Comparison of ENCODE assay signal across 2 cellular contexts in the genomic region with DNA sequence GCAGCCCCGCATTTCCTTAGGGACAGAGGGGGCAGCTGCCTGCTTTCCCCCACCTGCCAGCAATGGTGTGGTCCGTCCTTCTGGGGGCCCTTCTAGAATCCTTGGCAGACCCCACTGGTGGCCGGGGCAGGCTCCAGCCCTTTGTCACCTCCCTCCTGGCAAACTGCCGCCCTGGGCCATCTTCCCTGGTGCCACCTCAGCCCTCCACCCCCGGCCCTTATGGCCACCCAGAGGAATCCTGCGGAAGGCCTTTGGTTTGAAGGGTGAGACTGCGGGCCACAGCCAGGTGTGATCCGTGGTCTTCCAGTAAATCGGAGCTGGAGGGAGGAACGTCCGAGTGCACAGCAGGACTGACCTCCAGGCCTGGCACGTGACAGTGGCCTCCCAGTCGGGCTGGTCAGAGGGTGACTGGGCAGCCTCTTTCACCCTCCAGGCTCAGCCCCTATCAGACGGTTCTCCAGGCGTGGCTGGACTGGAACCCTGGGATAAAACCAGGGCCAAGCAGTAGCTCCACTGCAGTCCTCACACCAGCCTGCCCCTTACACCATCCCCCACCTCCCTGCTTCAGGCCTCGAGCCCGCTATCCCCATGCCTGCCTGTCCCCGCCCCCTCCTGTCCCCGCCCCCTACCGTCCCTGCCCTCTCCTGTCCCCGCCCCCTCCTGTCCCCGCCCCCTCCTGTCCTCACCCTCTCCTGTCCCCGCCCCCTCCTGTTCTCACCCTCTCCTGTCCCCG.
A peak's percentile ranks its signal among the peaks of the same experiment; 100 is the strongest.
TF ChIP-seq lines count a peak whose summit lies in the region.

No MANE protein-coding gene starts in this region.

TF ChIP-seq in GM12878, 131 proteins besides CTCF, POLR2A, EP300 and RAD21:
- no peak for TF ChIP-seq RAD51 (IDR thresholded peaks at IDR 0.05)
- no peak for TF ChIP-seq ZNF384 (IDR thresholded peaks at IDR 0.05; ENCODE audit: borderline replicate concordance, low read depth, low read length)
- TF ChIP-seq SUPT20H (IDR thresholded peaks at IDR 0.05; ENCODE audit: borderline replicate concordance, control insufficient read depth, low read depth, low read length), result no peak
- TF ChIP-seq NR2C2 (IDR thresholded peaks at IDR 0.05; ENCODE audit: borderline replicate concordance, control insufficient read depth, insufficient read length, low read depth), result no peak
- TF ChIP-seq SREBF2 (IDR thresholded peaks at IDR 0.05; ENCODE audit: low read length), result no peak
- no peak for TF ChIP-seq NFIC (IDR thresholded peaks at IDR 0.05; ENCODE audit: low read depth, low read length)
- TF ChIP-seq, protein P1, sequence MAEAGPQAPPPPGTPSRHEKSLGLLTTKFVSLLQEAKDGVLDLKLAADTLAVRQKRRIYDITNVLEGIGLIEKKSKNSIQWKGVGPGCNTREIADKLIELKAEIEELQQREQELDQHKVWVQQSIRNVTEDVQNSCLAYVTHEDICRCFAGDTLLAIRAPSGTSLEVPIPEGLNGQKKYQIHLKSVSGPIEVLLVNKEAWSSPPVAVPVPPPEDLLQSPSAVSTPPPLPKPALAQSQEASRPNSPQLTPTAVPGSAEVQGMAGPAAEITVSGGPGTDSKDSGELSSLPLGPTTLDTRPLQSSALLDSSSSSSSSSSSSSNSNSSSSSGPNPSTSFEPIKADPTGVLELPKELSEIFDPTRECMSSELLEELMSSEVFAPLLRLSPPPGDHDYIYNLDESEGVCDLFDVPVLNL (IDR thresholded peaks at IDR 0.05; ENCODE audit: low read depth, low read length), result no peak
- TF ChIP-seq POLR2AphosphoS2 (IDR thresholded peaks at IDR 0.05; ENCODE audit: low read depth, low read length), result no peak
- TF ChIP-seq, protein P2, sequence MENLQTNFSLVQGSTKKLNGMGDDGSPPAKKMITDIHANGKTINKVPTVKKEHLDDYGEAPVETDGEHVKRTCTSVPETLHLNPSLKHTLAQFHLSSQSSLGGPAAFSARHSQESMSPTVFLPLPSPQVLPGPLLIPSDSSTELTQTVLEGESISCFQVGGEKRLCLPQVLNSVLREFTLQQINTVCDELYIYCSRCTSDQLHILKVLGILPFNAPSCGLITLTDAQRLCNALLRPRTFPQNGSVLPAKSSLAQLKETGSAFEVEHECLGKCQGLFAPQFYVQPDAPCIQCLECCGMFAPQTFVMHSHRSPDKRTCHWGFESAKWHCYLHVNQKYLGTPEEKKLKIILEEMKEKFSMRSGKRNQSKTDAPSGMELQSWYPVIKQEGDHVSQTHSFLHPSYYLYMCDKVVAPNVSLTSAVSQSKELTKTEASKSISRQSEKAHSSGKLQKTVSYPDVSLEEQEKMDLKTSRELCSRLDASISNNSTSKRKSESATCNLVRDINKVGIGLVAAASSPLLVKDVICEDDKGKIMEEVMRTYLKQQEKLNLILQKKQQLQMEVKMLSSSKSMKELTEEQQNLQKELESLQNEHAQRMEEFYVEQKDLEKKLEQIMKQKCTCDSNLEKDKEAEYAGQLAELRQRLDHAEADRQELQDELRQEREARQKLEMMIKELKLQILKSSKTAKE (IDR thresholded peaks at IDR 0.05; ENCODE audit: low read depth, poor library complexity, severe bottlenecking), result no peak

TF ChIP-seq in liver, 16 proteins besides CTCF, POLR2A, EP300 and RAD21:
- TF ChIP-seq JUND (IDR thresholded peaks at IDR 0.05), result no peak
- peak; percentile 9 for TF ChIP-seq SP1 (IDR thresholded peaks at IDR 0.05)
- TF ChIP-seq RXRA (IDR thresholded peaks at IDR 0.05), result peak; percentile 58 to 74
- TF ChIP-seq HNF4A (conservative IDR thresholded peaks at IDR 0.05), result peak in 1 of 2 donors; percentile 41
